ENCODE assay signal across 8 cellular contexts in genomic region chr3:57068437-57069089, GRCh38. TPM values are rescaled to one million over a fixed set of nuclear protein-coding genes. Genes with fewer than 3 reads are reported as not detected.
DNase-seq lines count a peak whose midpoint lies in the region; ATAC-seq, FAIRE-seq and TF ChIP-seq lines count a peak whose summit lies in the region.

No MANE protein-coding gene starts in this region.

- H3K36me3 Mint-ChIP-seq in IgD-negative memory B cell (peaks cover 2% of the 10 kb centered on the region), endodermal cell (ENCODE audit: low read depth) (peaks cover 10% of the 10 kb centered on the region)

- peaks cover 8 to 13% (median 11%) of the 10 kb centered on the region in 3 donors for H3K4me1 Mint-ChIP-seq in IgD-negative memory B cell
- peaks cover 2% of the 10 kb centered on the region for H3K4me1 Mint-ChIP-seq in endodermal cell

- H3K27me3 Mint-ChIP-seq in IgD-negative memory B cell (peaks cover 38% of the 10 kb centered on the region), endodermal cell (ENCODE audit: insufficient read depth) (no peaks in the 10 kb centered on the region)

- FAIRE-seq in D721Med (lab: Jason Lieb, UNC) = no peak

- DNase-seq in GM13977 (ENCODE audit: low spot score) = peak; percentile 84
- DNase-seq in GOT3 (lab: John Stamatoyannopoulos, UW) = peak; percentile 57
- DNase-seq in astrocyte of the cerebellum (ENCODE audit: low read depth) = peak; percentile 78
- no peak for DNase-seq in lower lobe of right lung
- peak; percentile 58 to 77 for DNase-seq in uterus
- DNase-seq in D721Med (ENCODE audit: insufficient read length, low spot score) = no peak
- DNase-seq in endodermal cell = no peak

- no peaks in the 10 kb centered on the region for H3K36me3 ChIP-seq in lower lobe of right lung
- no peaks in the 10 kb centered on the region for H3K36me3 ChIP-seq in uterus
- no peaks in the 10 kb centered on the region for H3K36me3 ChIP-seq in endodermal cell (ENCODE audit: control insufficient read depth, insufficient read depth, low read length)

- TF ChIP-seq CTCF in GM13977 (IDR thresholded peaks at IDR 0.05; ENCODE audit: extremely low read depth, insufficient read depth, missing control alignments) (no peak), astrocyte of the cerebellum (IDR thresholded peaks at IDR 0.05; ENCODE audit: low read depth, low read length, missing control alignments) (no peak), lower lobe of right lung (IDR thresholded peaks at IDR 0.05) (no peak), uterus (IDR thresholded peaks at IDR 0.05) (no peak), D721Med (IDR thresholded peaks at IDR 0.05; ENCODE audit: insufficient read depth, missing control alignments) (no peak), endodermal cell (conservative IDR thresholded peaks at IDR 0.05) (no peak)

- H3K4me1 ChIP-seq in lower lobe of right lung = peaks cover 17% of the 10 kb centered on the region
- H3K4me1 ChIP-seq in uterus = peaks cover 0 to 7% of the 10 kb centered on the region in 2 donors
- H3K4me1 ChIP-seq in endodermal cell (ENCODE audit: control insufficient read depth, insufficient read depth, low read length) = no peaks in the 10 kb centered on the region

- H3K4me3 ChIP-seq in astrocyte of the cerebellum (ENCODE audit: low read depth, low read length) = no peak overlapping the region
- H3K4me3 ChIP-seq in lower lobe of right lung = no peak overlapping the region
- H3K4me3 ChIP-seq in uterus = no peak overlapping the region
- no peak overlapping the region for H3K4me3 ChIP-seq in endodermal cell (ENCODE audit: low read length)

- H3K9me3 ChIP-seq in lower lobe of right lung = no peaks in the 10 kb centered on the region
- H3K9me3 ChIP-seq in uterus = no peaks in the 10 kb centered on the region
- peaks cover 4% of the 10 kb centered on the region for H3K9me3 ChIP-seq in endodermal cell (ENCODE audit: control insufficient read depth, low read length)

- no peak overlapping the region for H3K9ac ChIP-seq in endodermal cell (ENCODE audit: extremely low read depth, low read length, poor library complexity, severe bottlenecking)

- no peak for TF ChIP-seq POLR2A in uterus (IDR thresholded peaks at IDR 0.05)

- H3K27me3 ChIP-seq in lower lobe of right lung (ENCODE audit: low read depth) = no peaks in the 10 kb centered on the region
- H3K27me3 ChIP-seq in uterus = no peaks in the 10 kb centered on the region
- H3K27me3 ChIP-seq in endodermal cell (ENCODE audit: control insufficient read depth, insufficient read depth, low read length, poor library complexity, severe bottlenecking) = no peaks in the 10 kb centered on the region

- H3K9me3 Mint-ChIP-seq in IgD-negative memory B cell (peaks cover 0 to 2% (median 0%) of the 10 kb centered on the region in 3 donors), endodermal cell (peaks cover 9% of the 10 kb centered on the region)

- H3K27ac Mint-ChIP-seq in IgD-negative memory B cell = peak overlapping the region; percentile 36 to 82 (median 54)
- no peak overlapping the region for H3K27ac Mint-ChIP-seq in endodermal cell

- intact Hi-C loops in lower lobe of right lung (cut with DNase I) = no loop called here
- intact Hi-C loops in uterus (cut with DNase I; ENCODE audit: low total_unique reads) = no loop called here

- 88% methylated on average over 4 to 11 of the region's 11 CpGs for WGBS in endodermal cell (ENCODE audit: insufficient coverage in 1 of 2, insufficient read length in 1 of 2), 2 experiments

- H3K27ac ChIP-seq in lower lobe of right lung = no peak overlapping the region
- H3K27ac ChIP-seq in uterus = peak overlapping the region; percentile 68 to 70
- no peak overlapping the region for H3K27ac ChIP-seq in endodermal cell (ENCODE audit: low read depth, low read length)

- peak overlapping the region; percentile 3 to 80 (median 66) for H3K4me3 Mint-ChIP-seq in IgD-negative memory B cell
- no peak overlapping the region for H3K4me3 Mint-ChIP-seq in endodermal cell

- in situ Hi-C loops in GM13977 (cut with MboI; ENCODE audit: low pct_unique_long_range_greater_than_20kb, low sequenced_read_pairs, unreplicated experiment) = no loop called here
- in situ Hi-C loops in astrocyte of the cerebellum (cut with HindIII; ENCODE audit: low sequenced_read_pairs) = no loop called here

- peak; percentile 64 to 87 for ATAC-seq in lower lobe of right lung

RNA-seq across cellular contexts. Expression of gene SPATA12, which starts 8.1 kb away (rescaled TPM):
- polyA plus RNA-seq in IgD-negative memory B cell = not detected
- total RNA-seq in lower lobe of right lung = 0.15 TPM
- total RNA-seq in uterus = 1 to 10 TPM in 1 of 4 donors, under 1 TPM in 1, not detected in 2; 0.21 to 2.9 TPM
- total RNA-seq in endodermal cell = not detected
- polyA plus RNA-seq in endodermal cell (2013, experiment 1 of 2) = not detected
- polyA plus RNA-seq in endodermal cell (2013, experiment 2 of 2) = not detected

Comparison
In these comparisons a context has a peak if more than half of its experiments do, and no peak if none do; other contexts are left out.
1. DNase-seq: peak in GM13977 (single experiment), GOT3 (single experiment), astrocyte of the cerebellum (single experiment) and uterus (2 of 2); none in lower lobe of right lung (single experiment), D721Med (single experiment) and endodermal cell (single experiment).
2. H3K27ac ChIP-seq: peak in uterus (2 of 2); none in lower lobe of right lung (single experiment) and endodermal cell (single experiment).